Comparison of ENCODE assay signal across 13 cellular contexts in the genomic region with DNA sequence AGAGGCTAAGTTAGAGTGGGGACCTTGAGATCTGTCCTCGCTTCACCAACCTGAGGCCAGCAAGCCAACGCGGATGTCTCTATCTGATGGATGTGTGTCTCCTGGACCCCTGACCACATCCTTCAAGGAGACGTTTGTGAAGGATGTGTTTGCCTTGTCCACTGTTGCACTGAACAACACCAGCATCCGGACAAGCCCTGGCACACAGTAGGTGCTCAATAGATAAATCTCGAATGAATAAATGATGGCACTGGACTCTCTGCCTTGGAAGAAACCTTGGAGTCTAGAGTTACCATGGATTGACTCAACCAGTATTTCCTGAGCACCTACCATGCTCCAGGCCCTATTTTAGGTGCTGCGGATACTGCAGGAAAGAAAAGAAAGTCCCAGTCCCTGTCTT.
"Had no signal": no experiment of that assay in that cellular context is flagged by ENCODE, and none has a peak within 500 bp of the region (broad histone marks: within the 10 kb centered on the region; RNA-seq: fewer than 3 reads in every experiment).

No MANE protein-coding gene starts in this region.

- H3K27me3 Mint-ChIP-seq: activated naive CD4-positive, alpha-beta T cell treated with anti-CD3 and anti-CD28 coated beads, Interleukin-2, amount 50 U/mL, for 24 hours had no signal

- H3K9me3 Mint-ChIP-seq: activated naive CD4-positive, alpha-beta T cell treated with anti-CD3 and anti-CD28 coated beads, Interleukin-2, amount 50 U/mL, for 24 hours; activated T-cell treated with anti-CD3 and anti-CD28 coated beads, Interleukin-2, amount 50 U/mL, for 24 hours had no signal

- H3K27ac Mint-ChIP-seq: activated CD8-positive, alpha-beta memory T cell treated with anti-CD3 and anti-CD28 coated beads, Interleukin-2, amount 10 ng/mL, durations not matched to agents 7 days and 5 days; activated naive CD4-positive, alpha-beta T cell treated with anti-CD3 and anti-CD28 coated beads, Interleukin-2, amount 50 U/mL, for 24 hours; activated T-cell treated with anti-CD3 and anti-CD28 coated beads, Interleukin-2, amount 50 U/mL, for 24 hours; memory B cell had no signal

- ATAC-seq: activated CD8-positive, alpha-beta memory T cell treated with anti-CD3 and anti-CD28 coated beads, Interleukin-2, amount 10 ng/mL, durations not matched to agents 7 days and 5 days; left cardiac atrium had no signal

- H3K36me3 Mint-ChIP-seq: activated CD8-positive, alpha-beta memory T cell treated with anti-CD3 and anti-CD28 coated beads, Interleukin-2, amount 10 ng/mL, durations not matched to agents 7 days and 5 days; activated naive CD4-positive, alpha-beta T cell treated with anti-CD3 and anti-CD28 coated beads, Interleukin-2, amount 50 U/mL, for 24 hours; brain had no signal

- H3K4me3 Mint-ChIP-seq: activated CD8-positive, alpha-beta memory T cell treated with anti-CD3 and anti-CD28 coated beads, Interleukin-2, amount 10 ng/mL, durations not matched to agents 7 days and 5 days; activated naive CD4-positive, alpha-beta T cell treated with anti-CD3 and anti-CD28 coated beads, Interleukin-2, amount 50 U/mL, for 24 hours; activated T-cell treated with anti-CD3 and anti-CD28 coated beads, Interleukin-2, amount 50 U/mL, for 24 hours; brain; memory B cell had no signal

- H3K4me1 Mint-ChIP-seq: activated CD8-positive, alpha-beta memory T cell treated with anti-CD3 and anti-CD28 coated beads, Interleukin-2, amount 10 ng/mL, durations not matched to agents 7 days and 5 days; activated naive CD4-positive, alpha-beta T cell treated with anti-CD3 and anti-CD28 coated beads, Interleukin-2, amount 50 U/mL, for 24 hours; memory B cell had no signal

- DNase-seq: activated CD4-positive, CD25-positive, alpha-beta regulatory T cell; activated CD8-positive, alpha-beta memory T cell treated with anti-CD3 and anti-CD28 coated beads, Interleukin-2, amount 10 ng/mL, durations not matched to agents 7 days and 5 days; activated effector memory CD4-positive, alpha-beta T cell treated with Interleukin-2 at 50 U/mL for 16 hours; activated T-cell treated with anti-CD3 and anti-CD28 coated beads, Interleukin-2, amount 50 U/mL, for 24 hours; amniotic stem cell; cerebellar nuclear complex; dermis blood vessel endothelial cell; glutamatergic neuron; left cardiac atrium; stimulated activated CD4-positive, alpha-beta T cell treated with anti-CD3 and anti-CD28 coated beads, Interleukin-15, amount 100 ng/mL, for 24 hours had no signal
